Comparison of ENCODE assay signal across 19 cellular contexts in genomic region chr2:44084850-44085249, GRCh38.
A peak's percentile ranks its signal among the peaks of the same experiment; 100 is the strongest.
DNase-seq lines count a peak whose midpoint lies in the region; ATAC-seq, FAIRE-seq and TF ChIP-seq lines count a peak whose summit lies in the region.
"Had no signal": no experiment of that assay in that cellular context is flagged by ENCODE, and none has a peak within 500 bp of the region (broad histone marks: within the 10 kb centered on the region; RNA-seq: fewer than 3 reads in every experiment).

No MANE protein-coding gene starts in this region.

- H3K4me1 Mint-ChIP-seq in WTC11: peaks cover 32% of the 10 kb centered on the region

- H2BK5ac ChIP-seq in mesenchymal stem cell (ENCODE audit: low read depth, low read length, poor library complexity, severe bottlenecking): no peak overlapping the region

- H3K4me1 ChIP-seq in HEK293 (ENCODE audit: control insufficient read depth, insufficient read depth, low read length): no peaks in the 10 kb centered on the region
- peaks cover 12% of the 10 kb centered on the region for H3K4me1 ChIP-seq in mesenchymal stem cell (ENCODE audit: control insufficient read depth, insufficient read depth, low read depth, low read length)
- peaks cover 4 to 47% (median 29%) of the 10 kb centered on the region in 5 donors for H3K4me1 ChIP-seq in subcutaneous abdominal adipose tissue (ENCODE audit: control insufficient read depth in 5 of 5, insufficient read depth in 5 of 5, low read length in 5 of 5)

- H4K91ac ChIP-seq in mesenchymal stem cell (ENCODE audit: low read length): no peak overlapping the region

- H3K4me3 ChIP-seq in HEK293 (ENCODE audit: low read depth, low read length): no peak overlapping the region
- no peak overlapping the region for H3K4me3 ChIP-seq in mesenchymal stem cell (ENCODE audit: insufficient read depth in 1 of 2, low read depth in 1 of 2, low read length in 2 of 2)
- no peak overlapping the region for H3K4me3 ChIP-seq in subcutaneous abdominal adipose tissue (ENCODE audit: low read depth in 1 of 5, low read length in 5 of 5)
- H3K4me3 ChIP-seq: BLaER1 treated with 17β-estradiol and CSF1 and Interleukin-3, amounts not matched to agents 10 nM and 100 nM; HAP-1; K562 had no signal

- H3K36me3 ChIP-seq in HEK293 (ENCODE audit: control insufficient read depth in 2 of 2, insufficient read depth in 1 of 2, low read length in 2 of 2) (no peaks in the 10 kb centered on the region), mesenchymal stem cell (ENCODE audit: control insufficient read depth in 1 of 2, insufficient read depth in 2 of 2, low read depth in 1 of 2, low read length in 2 of 2) (no peaks in the 10 kb centered on the region), subcutaneous abdominal adipose tissue (ENCODE audit: control insufficient read depth in 5 of 5, insufficient read depth in 5 of 5, low read length in 5 of 5) (no peaks in the 10 kb centered on the region)
- H3K36me3 ChIP-seq: BLaER1 treated with 17β-estradiol and CSF1 and Interleukin-3, amounts not matched to agents 10 nM and 100 nM; HAP-1 had no signal

- no peak overlapping the region for H2BK12ac ChIP-seq in mesenchymal stem cell (ENCODE audit: low read length in 2 of 2)

- 93% methylated on average over 5 of the region's 5 CpGs for WGBS in mesenchymal stem cell

- H3K9ac ChIP-seq in mesenchymal stem cell (ENCODE audit: low read length): no peak overlapping the region
- no peak overlapping the region for H3K9ac ChIP-seq in subcutaneous abdominal adipose tissue (ENCODE audit: low read length in 5 of 5)
- H3K9ac ChIP-seq: BLaER1 treated with 17β-estradiol and CSF1 and Interleukin-3, amounts not matched to agents 10 nM and 100 nM had no signal

- H2BK120ac ChIP-seq in mesenchymal stem cell (ENCODE audit: low read depth, low read length): no peak overlapping the region

- DNase-seq in WTC11 (ENCODE audit: low spot score) (no peak), mesenchymal stem cell (no peak), NCI-H1417 treated with DMSO at 0.1 percent for 48 hours (lab: John Stamatoyannopoulos, UW) (no peak), D721Med (ENCODE audit: insufficient read length, low spot score) (no peak)
- DNase-seq: CD8-positive, alpha-beta T cell; DMS153; DMS79; GDM1; GOT3; IMR-90 had no signal

- H3K9me3 ChIP-seq in HEK293 (ENCODE audit: control insufficient read depth, insufficient read depth, low read depth, low read length) (no peaks in the 10 kb centered on the region), mesenchymal stem cell (ENCODE audit: control insufficient read depth, low read length) (no peaks in the 10 kb centered on the region), subcutaneous abdominal adipose tissue (ENCODE audit: control insufficient read depth in 5 of 5, low read length in 5 of 5) (no peaks in the 10 kb centered on the region)
- H3K9me3 ChIP-seq: BLaER1 treated with 17β-estradiol and CSF1 and Interleukin-3, amounts not matched to agents 10 nM and 100 nM; HAP-1 had no signal

- no peak overlapping the region for H2AFZ ChIP-seq in mesenchymal stem cell (ENCODE audit: low read depth, low read length)

- ATAC-seq in WTC11 (no peak), HG03354 (IDR thresholded peaks at IDR 0.05; ENCODE audit: poor library complexity, severe bottlenecking, unreplicated experiment) (no peak)
- ATAC-seq: CD8-positive, alpha-beta T cell; K562 had no signal

- no peak overlapping the region for H3K14ac ChIP-seq in mesenchymal stem cell (ENCODE audit: low read length in 2 of 2)

- no peak overlapping the region for H3K4me3 Mint-ChIP-seq in WTC11
- H3K4me3 Mint-ChIP-seq: B cell; CD8-positive, alpha-beta T cell had no signal

- no peak overlapping the region for H2BK15ac ChIP-seq in mesenchymal stem cell (ENCODE audit: low read depth, poor library complexity, severe bottlenecking)

- H3K4ac ChIP-seq in mesenchymal stem cell (ENCODE audit: low read depth in 1 of 2, low read length in 2 of 2): no peak overlapping the region

- no peak for TF ChIP-seq CTCF in HEK293 (tag by site-specific recombination; IDR thresholded peaks at IDR 0.05)
- TF ChIP-seq CTCF in WTC11 (IDR thresholded peaks at IDR 0.05): no peak
- TF ChIP-seq CTCF in D721Med (IDR thresholded peaks at IDR 0.05; ENCODE audit: insufficient read depth, missing control alignments): no peak

- H3K18ac ChIP-seq in mesenchymal stem cell (ENCODE audit: low read depth in 1 of 2, low read length in 2 of 2): no peak overlapping the region

- peak overlapping the region; percentile 49 for H2AK5ac ChIP-seq in mesenchymal stem cell (ENCODE audit: low read length, severe bottlenecking)

- H3K79me1 ChIP-seq in mesenchymal stem cell (replicated peaks; ENCODE audit: low read length, poor library complexity, severe bottlenecking): peaks cover 4% of the 10 kb centered on the region

- CTCF ChIA-PET in HEK293 (lab: Yijun Ruan, JAX) (interaction anchor here (0.6 to 1.4 kb wide), 2 partner anchors 41 to 313 kb away, joined by 6 to 7 read pairs; no protein-coding TSS in a partner anchor), WTC11 (lab: Charles Lee) (interaction anchor here (0.8 to 1.2 kb wide), 3 partner anchors 146 to 211 kb away, joined by 3 read pairs; no protein-coding TSS in a partner anchor)

- no peak overlapping the region for H3K27ac Mint-ChIP-seq in WTC11
- H3K27ac Mint-ChIP-seq: B cell; CD8-positive, alpha-beta T cell had no signal

- H4K8ac ChIP-seq in mesenchymal stem cell (ENCODE audit: low read length): no peak overlapping the region

- H3K36me3 Mint-ChIP-seq in WTC11: no peaks in the 10 kb centered on the region
- H3K36me3 Mint-ChIP-seq: CD8-positive, alpha-beta T cell had no signal

- no peaks in the 10 kb centered on the region for H3K27me3 Mint-ChIP-seq in WTC11 (ENCODE audit: low read depth)
- H3K27me3 Mint-ChIP-seq: B cell had no signal

- H3K27me3 ChIP-seq in mesenchymal stem cell (ENCODE audit: control insufficient read depth in 1 of 2, insufficient read depth in 1 of 2, low read length in 2 of 2) (no peaks in the 10 kb centered on the region), subcutaneous abdominal adipose tissue (ENCODE audit: control insufficient read depth in 5 of 5, insufficient read depth in 4 of 5, low read length in 5 of 5) (no peaks in the 10 kb centered on the region)
- H3K27me3 ChIP-seq: BLaER1 treated with 17β-estradiol and CSF1 and Interleukin-3, amounts not matched to agents 10 nM and 100 nM had no signal

- no peak overlapping the region for H3K23ac ChIP-seq in mesenchymal stem cell (ENCODE audit: low read length in 2 of 2)

- POLR2A ChIA-PET in HEK293 (lab: Yijun Ruan, JAX) (no interaction called here), WTC11 (lab: Charles Lee) (interaction anchor here (0.6 kb wide), 1 partner anchor 159 kb away, joined by 3 read pairs; no protein-coding TSS in a partner anchor)

- FAIRE-seq in D721Med (lab: Jason Lieb, UNC): no peak
- FAIRE-seq: GM12892, K562 had no signal

- no peak overlapping the region for H3K27ac ChIP-seq in HEK293 (ENCODE audit: extremely low read depth, low read depth, low read length)
- no peak overlapping the region for H3K27ac ChIP-seq in mesenchymal stem cell (ENCODE audit: low read length, poor library complexity, severe bottlenecking)
- H3K27ac ChIP-seq in subcutaneous abdominal adipose tissue (ENCODE audit: low read depth, low read length): peak overlapping the region; percentile 92
- H3K27ac ChIP-seq: BLaER1 treated with 17β-estradiol and CSF1 and Interleukin-3, amounts not matched to agents 10 nM and 100 nM; HL-60 had no signal

- H3K9me3 Mint-ChIP-seq in WTC11: no peaks in the 10 kb centered on the region
- H3K9me3 Mint-ChIP-seq: CD8-positive, alpha-beta T cell had no signal

- no peak overlapping the region for H3K4me2 ChIP-seq in mesenchymal stem cell (ENCODE audit: low read length, poor library complexity, severe bottlenecking)
- H3K4me2 ChIP-seq: BLaER1 treated with 17β-estradiol and CSF1 and Interleukin-3, amounts not matched to agents 10 nM and 100 nM had no signal

TF ChIP-seq in HEK293, 187 proteins besides CTCF, POLR2A, EP300 and RAD21:
- no peak for TF ChIP-seq ZNF23 (tag by site-specific recombination; IDR thresholded peaks at IDR 0.05; ENCODE audit: borderline replicate concordance)
- no peak for TF ChIP-seq ZBTB21 (tag by site-specific recombination; IDR thresholded peaks at IDR 0.05)
- peak; percentile 54 for TF ChIP-seq ZNF366 (tag by site-specific recombination; conservative IDR thresholded peaks at IDR 0.05)
- TF ChIP-seq ZNF423 (tag by site-specific recombination; IDR thresholded peaks at IDR 0.05): no peak
- no peak for TF ChIP-seq ZNF670 (tag by site-specific recombination; IDR thresholded peaks at IDR 0.05; ENCODE audit: low read depth)
- no peak for TF ChIP-seq ZNF660 (tag by site-specific recombination; IDR thresholded peaks at IDR 0.05)
- TF ChIP-seq ZNF362 (tag by site-specific recombination; IDR thresholded peaks at IDR 0.05): no peak
- TF ChIP-seq ZNF114 (tag by site-specific recombination; IDR thresholded peaks at IDR 0.05): no peak

TF ChIP-seq in WTC11, 78 proteins besides CTCF, POLR2A, EP300 and RAD21:
- TF ChIP-seq ZNF396 (CRISPR knock-in tag; IDR thresholded peaks at IDR 0.05; ENCODE audit: borderline replicate concordance) (no peak), IRF2 (CRISPR knock-in tag; IDR thresholded peaks at IDR 0.05; ENCODE audit: borderline replicate concordance, low read depth) (no peak), ZNF121 (CRISPR knock-in tag; IDR thresholded peaks at IDR 0.05) (peak; percentile 87)

Comparison
In these comparisons a context has a peak if more than half of its experiments do, and no peak if none do; other contexts are left out.
1. Of the 8 proteins assayed by ChIP-seq in both HEK293 and WTC11: peak only in HEK293: none; only in WTC11: ZNF121; in both: none; in neither: 7.